In genomic region chr4:185512516-185512915, GRCh38 we compare ENCODE assay signal across 1 cellular context.
TF ChIP-seq lines count a peak whose summit lies in the region.

No MANE protein-coding gene starts in this region.

TF ChIP-seq in IMR-90, 13 proteins besides CTCF, POLR2A, EP300 and RAD21 (continued from another document):
- TF ChIP-seq ELK1 (IDR thresholded peaks at IDR 0.05; ENCODE audit: borderline replicate concordance, low read depth, low read length) = no peak
- no peak for TF ChIP-seq BHLHE40 (IDR thresholded peaks at IDR 0.05; ENCODE audit: low read depth, low read length)
- no peak for TF ChIP-seq MAZ (IDR thresholded peaks at IDR 0.05; ENCODE audit: borderline replicate concordance, low read depth, low read length)
- TF ChIP-seq CHD1 (IDR thresholded peaks at IDR 0.05; ENCODE audit: low read depth, low read length) = no peak
- no peak for TF ChIP-seq MXI1 (IDR thresholded peaks at IDR 0.05; ENCODE audit: borderline replicate concordance, low read depth, low read length)
- TF ChIP-seq USF2 (IDR thresholded peaks at IDR 0.05; ENCODE audit: low read depth, low read length) = no peak
- TF ChIP-seq RFX5 (IDR thresholded peaks at IDR 0.05; ENCODE audit: low read depth, low read length) = no peak
- no peak for TF ChIP-seq FOS (IDR thresholded peaks at IDR 0.05; ENCODE audit: low read depth, low read length)
- no peak for TF ChIP-seq MAFK (IDR thresholded peaks at IDR 0.05; ENCODE audit: low read depth, low read length)
- no peak for TF ChIP-seq RCOR1 (IDR thresholded peaks at IDR 0.05; ENCODE audit: insufficient replicate concordance, low read length)
- no peak for TF ChIP-seq NFE2L2 (IDR thresholded peaks at IDR 0.05; ENCODE audit: low read depth, low read length)
